13 cellular contexts compared by ENCODE assay signal in the genomic region with DNA sequence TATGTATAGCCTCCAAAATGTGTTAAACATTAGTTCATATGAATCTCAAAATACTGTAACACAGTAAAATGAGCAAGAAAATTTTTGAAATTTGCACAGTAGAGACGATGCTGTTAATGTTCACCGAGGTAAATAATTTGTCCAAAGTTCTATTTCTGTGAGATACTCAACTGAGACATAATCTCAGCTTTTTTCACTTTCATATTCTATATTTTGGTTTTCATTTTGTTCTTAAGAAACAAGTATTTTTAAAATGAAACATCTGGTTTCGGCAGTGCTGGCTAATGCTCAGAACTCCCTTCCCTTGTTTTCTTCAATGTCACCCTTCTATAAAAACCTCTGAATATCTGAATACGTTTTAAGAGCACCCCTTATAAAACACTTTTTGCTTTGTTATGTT.
DNase-seq lines count a peak whose midpoint lies in the region; ATAC-seq, FAIRE-seq and TF ChIP-seq lines count a peak whose summit lies in the region.
"Had no signal": no experiment of that assay in that cellular context is flagged by ENCODE, and none has a peak within 500 bp of the region (broad histone marks: within the 10 kb centered on the region; RNA-seq: fewer than 3 reads in every experiment).

No MANE protein-coding gene starts in this region.

- H3K4me3 ChIP-seq in small intestine (ENCODE audit: low read depth in 1 of 2, low read length in 2 of 2) (no peak overlapping the region), colonic mucosa (no peak overlapping the region)
- H3K4me3 ChIP-seq: esophagus muscularis mucosa had no signal

- H3K27ac ChIP-seq in small intestine (ENCODE audit: low read depth in 1 of 2, low read length in 1 of 2) (no peak overlapping the region), colonic mucosa (no peak overlapping the region)
- H3K27ac ChIP-seq: brain microvascular endothelial cell, esophagus muscularis mucosa had no signal

- DNase-seq in GM19239 (ENCODE audit: insufficient read length, low spot score) (peak; percentile 1), small intestine (no peak), HT-29 (ENCODE audit: low spot score) (no peak), GM19240 (ENCODE audit: insufficient read length, low spot score) (no peak), NCI-H510A treated with DMSO at 0.1 percent for 48 hours (lab: John Stamatoyannopoulos, UW) (no peak), colonic mucosa (no peak)
- DNase-seq: brain microvascular endothelial cell, DND-41, NCI-H748 treated with DMSO at 0.1 percent for 48 hours, nephron progenitor cell had no signal

- no peak for TF ChIP-seq CTCF in colonic mucosa (IDR thresholded peaks at IDR 0.05)

- H3K9me3 ChIP-seq in small intestine (ENCODE audit: control insufficient read depth, low read depth), result no peaks in the 10 kb centered on the region
- H3K9me3 ChIP-seq in colonic mucosa, result no peaks in the 10 kb centered on the region
- H3K9me3 ChIP-seq: esophagus muscularis mucosa had no signal

- no peaks in the 10 kb centered on the region for H3K27me3 ChIP-seq in small intestine (ENCODE audit: control insufficient read depth in 2 of 2, insufficient read depth in 2 of 2, low read length in 2 of 2)
- no peaks in the 10 kb centered on the region for H3K27me3 ChIP-seq in colonic mucosa
- H3K27me3 ChIP-seq: brain microvascular endothelial cell, esophagus muscularis mucosa had no signal

- H3K9ac ChIP-seq in colonic mucosa (ENCODE audit: low read depth in 2 of 2, low read length in 2 of 2), result no peak overlapping the region

- ATAC-seq in HG02588 (IDR thresholded peaks at IDR 0.05; ENCODE audit: unreplicated experiment), result peak; percentile 72
- ATAC-seq in HG03432 (IDR thresholded peaks at IDR 0.05; ENCODE audit: unreplicated experiment), result peak; percentile 76

- FAIRE-seq in GM19239 (lab: Jason Lieb, UNC), result no peak
- peak; percentile 71 for FAIRE-seq in small intestine (lab: Jason Lieb, UNC)

- H3K36me3 ChIP-seq in small intestine (ENCODE audit: control insufficient read depth in 2 of 2, insufficient read depth in 2 of 2, low read length in 2 of 2) (no peaks in the 10 kb centered on the region), colonic mucosa (no peaks in the 10 kb centered on the region)
- H3K36me3 ChIP-seq: brain microvascular endothelial cell, esophagus muscularis mucosa had no signal

- 38 to 46% (median 40%) methylated on average over 4 of the region's 4 CpGs for WGBS in small intestine, 3 donors

- H3K4me1 ChIP-seq in small intestine (ENCODE audit: control insufficient read depth in 2 of 2, insufficient read depth in 1 of 2, low read depth in 1 of 2, low read length in 1 of 2), result no peaks in the 10 kb centered on the region
- no peaks in the 10 kb centered on the region for H3K4me1 ChIP-seq in colonic mucosa

- intact Hi-C loops in colonic mucosa (cut with DNase I), result no loop called here
